Comparison of ENCODE assay signal across 8 cellular contexts in the genomic region with DNA sequence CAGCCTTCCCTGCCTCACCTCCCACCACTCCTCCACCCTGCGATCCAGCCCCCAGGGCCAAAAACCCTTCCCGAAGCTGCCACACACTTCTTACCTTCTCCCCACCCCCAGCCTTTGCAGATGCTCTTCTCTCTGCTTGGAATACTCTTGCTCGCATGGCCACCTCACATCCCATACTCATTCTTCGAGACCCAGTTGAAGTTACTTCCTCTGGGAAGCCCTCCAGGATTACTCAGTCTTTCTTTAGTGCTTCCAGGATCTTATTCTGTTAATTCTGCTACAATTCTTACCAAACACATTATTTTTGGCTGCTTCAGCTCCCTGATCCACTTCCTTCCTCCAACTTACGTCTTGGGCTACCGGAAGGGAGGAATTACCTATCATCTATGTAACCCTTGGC. TPM values are rescaled to one million over a fixed set of nuclear protein-coding genes. Genes with fewer than 3 reads are reported as not detected.
"Had no signal": no experiment of that assay in that cellular context is flagged by ENCODE, and none has a peak within 500 bp of the region (broad histone marks: within the 10 kb centered on the region; RNA-seq: fewer than 3 reads in every experiment).

No MANE protein-coding gene starts in this region.

- H2AFZ ChIP-seq: GM23338 had no signal

- H3K4me1 ChIP-seq: HAP-1 had no signal

- H3K4me1 Mint-ChIP-seq: GM23338 had no signal

- DNase-seq: H7, HFFc6, KG1 had no signal

- H3K36me3 ChIP-seq: HAP-1 had no signal

- H3K4me3 ChIP-seq: GM23338, HAP-1 had no signal

- H3K36me3 Mint-ChIP-seq: IgD-negative memory B cell had no signal

- H3K4me3 Mint-ChIP-seq: GM23338, HFFc6, IgD-negative memory B cell had no signal

- H3K9me3 Mint-ChIP-seq: GM23338, HFFc6, IgD-negative memory B cell had no signal

- ATAC-seq: GM23338, HCT116 had no signal

- H3K27ac Mint-ChIP-seq: GM23338, HFFc6, IgD-negative memory B cell had no signal

- H3K4me2 ChIP-seq: GM23338 had no signal

- H3K9me3 ChIP-seq: HAP-1 had no signal

RNA-seq across cellular contexts. Expression of gene CD40, which starts 54.3 kb away (rescaled TPM):
- total RNA-seq: HT-29 had no signal
